In genomic region chr3:142498397-142499180, GRCh38 we compare ENCODE assay signal across 15 cellular contexts. TPM values are rescaled to one million over a fixed set of nuclear protein-coding genes. Genes with fewer than 3 reads are reported as not detected.
DNase-seq lines count a peak whose midpoint lies in the region; ATAC-seq, FAIRE-seq and TF ChIP-seq lines count a peak whose summit lies in the region.
"Had no signal": no experiment of that assay in that cellular context is flagged by ENCODE, and none has a peak within 500 bp of the region (broad histone marks: within the 10 kb centered on the region; RNA-seq: fewer than 3 reads in every experiment).

No MANE protein-coding gene starts in this region.

- peaks cover 19% of the 10 kb centered on the region for H3K4me1 Mint-ChIP-seq in activated naive CD4-positive, alpha-beta T cell treated with anti-CD3 and anti-CD28 coated beads, Interleukin-2, amount 50 U/mL, for 24 hours
- no peaks in the 10 kb centered on the region for H3K4me1 Mint-ChIP-seq in activated naive CD4-positive, alpha-beta T cell treated with anti-CD3 and anti-CD28 coated beads, Interleukin-2, amount 10 ng/mL, durations not matched to agents 7 days and 5 days
- H3K4me1 Mint-ChIP-seq in astrocyte (ENCODE audit: low read depth, unreplicated experiment) (peaks cover 10% of the 10 kb centered on the region), neural progenitor cell (no peaks in the 10 kb centered on the region)

- H3K4me1 ChIP-seq in astrocyte (ENCODE audit: insufficient read depth, low read length) (peaks cover 8% of the 10 kb centered on the region), neural progenitor cell (no peaks in the 10 kb centered on the region)

- TF ChIP-seq CTCF in astrocyte (IDR thresholded peaks at IDR 0.05; ENCODE audit: insufficient read depth, low read depth, low read length) (no peak), neural progenitor cell (IDR thresholded peaks at IDR 0.05) (no peak)

- H3K27ac Mint-ChIP-seq in activated naive CD4-positive, alpha-beta T cell treated with anti-CD3 and anti-CD28 coated beads, Interleukin-2, amount 50 U/mL, for 24 hours, result peak overlapping the region; percentile 87
- H3K27ac Mint-ChIP-seq in activated naive CD4-positive, alpha-beta T cell treated with anti-CD3 and anti-CD28 coated beads, Interleukin-2, amount 10 ng/mL, durations not matched to agents 7 days and 5 days, result no peak overlapping the region
- H3K27ac Mint-ChIP-seq in astrocyte (ENCODE audit: unreplicated experiment) (no peak overlapping the region), neural progenitor cell (no peak overlapping the region)
- H3K27ac Mint-ChIP-seq: brain had no signal

- H3K79me2 ChIP-seq in astrocyte (ENCODE audit: insufficient read depth, low read length) (no peaks in the 10 kb centered on the region), neural progenitor cell (ENCODE audit: low read depth) (no peaks in the 10 kb centered on the region)

- H3K27ac ChIP-seq in astrocyte (ENCODE audit: low read depth, low read length) (no peak overlapping the region), neural progenitor cell (no peak overlapping the region)
- H3K27ac ChIP-seq: SJSA1 had no signal

- H3K27me3 Mint-ChIP-seq in activated naive CD4-positive, alpha-beta T cell treated with anti-CD3 and anti-CD28 coated beads, Interleukin-2, amount 50 U/mL, for 24 hours, result no peaks in the 10 kb centered on the region
- no peaks in the 10 kb centered on the region for H3K27me3 Mint-ChIP-seq in activated naive CD4-positive, alpha-beta T cell treated with anti-CD3 and anti-CD28 coated beads, Interleukin-2, amount 10 ng/mL, durations not matched to agents 7 days and 5 days
- H3K27me3 Mint-ChIP-seq in astrocyte (ENCODE audit: low read depth, unreplicated experiment) (no peaks in the 10 kb centered on the region), neural progenitor cell (ENCODE audit: insufficient read depth, low read depth) (no peaks in the 10 kb centered on the region)
- H3K27me3 Mint-ChIP-seq: brain had no signal

- DNase-seq in activated naive CD4-positive, alpha-beta T cell treated with anti-CD3 and anti-CD28 coated beads, Interleukin-2, amount 10 ng/mL, durations not matched to agents 7 days and 5 days, result no peak
- peak; percentile 23 for DNase-seq in astrocyte (ENCODE audit: low read depth)
- no peak for DNase-seq in stimulated activated naive CD8-positive, alpha-beta T cell treated with anti-CD3 and anti-CD28 coated beads, Interleukin-15, Interleukin-2, amounts not matched to agents 100 U/mL and 50 U/mL, for 24 hours
- DNase-seq in neural progenitor cell (ENCODE audit: low spot score), result no peak
- DNase-seq: activated CD4-positive, alpha-beta T cell treated with anti-CD3 and anti-CD28 coated beads, Interleukin-2, amount 50 U/mL, for 4 hours; MG63; NCI-H446 treated with DMSO at 0.1 percent for 48 hours; posterior cingulate gyrus had no signal

- no peak overlapping the region for H3K9ac ChIP-seq in astrocyte (ENCODE audit: low read length)
- no peak overlapping the region for H3K9ac ChIP-seq in neural progenitor cell

- no peaks in the 10 kb centered on the region for H4K20me1 ChIP-seq in astrocyte (ENCODE audit: insufficient read depth, low read length)
- no peaks in the 10 kb centered on the region for H4K20me1 ChIP-seq in neural progenitor cell (ENCODE audit: low read depth)

- H3K9me3 ChIP-seq in astrocyte (ENCODE audit: insufficient read depth, low read depth, low read length), result no peaks in the 10 kb centered on the region
- H3K9me3 ChIP-seq in neural progenitor cell (ENCODE audit: low read depth), result no peaks in the 10 kb centered on the region
- H3K9me3 ChIP-seq: MG63, SJSA1 had no signal

- CTCF ChIA-PET in activated naive CD4-positive, alpha-beta T cell treated with anti-CD3 and anti-CD28 coated beads, Interleukin-2, amount 10 ng/mL, durations not matched to agents 7 days and 5 days (lab: Charles Lee), result interaction anchor here (0.8 kb wide), 1 partner anchor 9 kb away, joined by 3 read pairs; no protein-coding TSS in a partner anchor

- peak; percentile 66 for ATAC-seq in HG02870 (IDR thresholded peaks at IDR 0.05; ENCODE audit: unreplicated experiment)
- ATAC-seq in stimulated activated naive CD8-positive, alpha-beta T cell treated with anti-CD3 and anti-CD28 coated beads, Interleukin-15, Interleukin-2, amounts not matched to agents 100 U/mL and 50 U/mL, for 24 hours, result peak; percentile 82
- no peak for ATAC-seq in GM19395 (IDR thresholded peaks at IDR 0.05; ENCODE audit: unreplicated experiment)
- no peak for ATAC-seq in esophagus mucosa

- no peaks in the 10 kb centered on the region for H3K27me3 ChIP-seq in astrocyte (ENCODE audit: insufficient read depth, low read length)
- H3K27me3 ChIP-seq in neural progenitor cell, result no peaks in the 10 kb centered on the region
- H3K27me3 ChIP-seq: MG63, SJSA1 had no signal

- H3K4me2 ChIP-seq in astrocyte (ENCODE audit: low read length) (no peak overlapping the region), neural progenitor cell (no peak overlapping the region)

- H3K36me3 ChIP-seq in astrocyte (ENCODE audit: insufficient read depth, low read length) (peaks cover 10% of the 10 kb centered on the region), neural progenitor cell (no peaks in the 10 kb centered on the region)

- H3F3A ChIP-seq in neural progenitor cell (ENCODE audit: low read depth), result no peaks in the 10 kb centered on the region

- FAIRE-seq in astrocyte (lab: Jason Lieb, UNC), result no peak
- FAIRE-seq: frontal cortex had no signal

- H2AFZ ChIP-seq in astrocyte (ENCODE audit: low read depth, low read length) (no peak overlapping the region), neural progenitor cell (replicated peaks) (no peak overlapping the region)

- peak overlapping the region; percentile 11 for H3K4me3 Mint-ChIP-seq in activated naive CD4-positive, alpha-beta T cell treated with anti-CD3 and anti-CD28 coated beads, Interleukin-2, amount 50 U/mL, for 24 hours
- no peak overlapping the region for H3K4me3 Mint-ChIP-seq in activated naive CD4-positive, alpha-beta T cell treated with anti-CD3 and anti-CD28 coated beads, Interleukin-2, amount 10 ng/mL, durations not matched to agents 7 days and 5 days
- H3K4me3 Mint-ChIP-seq in astrocyte (ENCODE audit: unreplicated experiment) (no peak overlapping the region), neural progenitor cell (no peak overlapping the region)
- H3K4me3 Mint-ChIP-seq: brain had no signal

- peaks cover 41% of the 10 kb centered on the region for H3K36me3 Mint-ChIP-seq in activated naive CD4-positive, alpha-beta T cell treated with anti-CD3 and anti-CD28 coated beads, Interleukin-2, amount 50 U/mL, for 24 hours
- H3K36me3 Mint-ChIP-seq in activated naive CD4-positive, alpha-beta T cell treated with anti-CD3 and anti-CD28 coated beads, Interleukin-2, amount 10 ng/mL, durations not matched to agents 7 days and 5 days, result peaks cover 48% of the 10 kb centered on the region
- H3K36me3 Mint-ChIP-seq in astrocyte (ENCODE audit: low read depth, unreplicated experiment) (peaks cover 8% of the 10 kb centered on the region), neural progenitor cell (peaks cover 20% of the 10 kb centered on the region)

- H3K9me3 Mint-ChIP-seq in activated naive CD4-positive, alpha-beta T cell treated with anti-CD3 and anti-CD28 coated beads, Interleukin-2, amount 50 U/mL, for 24 hours, result no peaks in the 10 kb centered on the region
- peaks cover 3% of the 10 kb centered on the region for H3K9me3 Mint-ChIP-seq in activated naive CD4-positive, alpha-beta T cell treated with anti-CD3 and anti-CD28 coated beads, Interleukin-2, amount 10 ng/mL, durations not matched to agents 7 days and 5 days
- H3K9me3 Mint-ChIP-seq in astrocyte (ENCODE audit: unreplicated experiment) (no peaks in the 10 kb centered on the region), neural progenitor cell (no peaks in the 10 kb centered on the region)

- H3K4me3 ChIP-seq in astrocyte (ENCODE audit: insufficient read depth, low read depth, low read length), result no peak overlapping the region
- no peak overlapping the region for H3K4me3 ChIP-seq in neural progenitor cell
- H3K4me3 ChIP-seq: MG63, SJSA1 had no signal

RNA-seq across cellular contexts. Expression of gene XRN1, which starts 50.8 kb away (rescaled TPM):
- total RNA-seq in astrocyte (36.7 and 39.6 TPM in 2 replicates), neural progenitor cell (ENCODE audit: low replicate concordance) (23.0 and 40.1 TPM in 2 replicates), esophagus mucosa (32.6 TPM)

Comparison
In these comparisons a context has a peak if more than half of its experiments do, and no peak if none do; other contexts are left out.
1. ATAC-seq: peak in HG02870 (single experiment) and stimulated activated naive CD8-positive, alpha-beta T cell treated with anti-CD3 and anti-CD28 coated beads, Interleukin-15, Interleukin-2, amounts not matched to agents 100 U/mL and 50 U/mL, for 24 hours (single experiment); none in GM19395 (single experiment) and esophagus mucosa (single experiment).